In the genomic region with DNA sequence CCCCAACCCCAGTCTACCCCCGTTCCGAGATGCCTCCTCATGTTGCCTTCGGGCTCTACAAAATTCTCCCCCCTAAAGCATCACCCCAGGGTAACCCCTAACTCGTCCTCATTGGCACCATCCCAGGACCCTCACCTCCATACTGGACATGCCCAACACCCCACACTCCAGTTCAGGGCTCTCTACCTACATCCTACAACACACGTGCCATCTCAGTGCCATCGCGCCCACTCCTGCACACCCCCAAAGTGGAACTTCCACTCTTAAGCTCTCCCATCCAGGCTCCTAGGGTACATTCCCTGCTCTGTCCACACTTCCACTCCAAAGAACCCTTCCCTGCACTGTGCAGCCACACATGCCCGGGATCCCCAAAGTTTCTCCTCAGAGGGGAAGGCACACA, we compare ENCODE assay signal across 8 cellular contexts. TPM values are rescaled to one million over a fixed set of nuclear protein-coding genes. Genes with fewer than 3 reads are reported as not detected.
A peak's percentile ranks its signal among the peaks of the same experiment; 100 is the strongest.
DNase-seq lines count a peak whose midpoint lies in the region; ATAC-seq and TF ChIP-seq lines count a peak whose summit lies in the region.

No MANE protein-coding gene starts in this region.

- no peaks in the 10 kb centered on the region for H4K20me1 ChIP-seq in H9 (ENCODE audit: control insufficient read depth, insufficient read depth, insufficient read length)

- H3K27ac ChIP-seq in H9 (ENCODE audit: insufficient read length, low read depth, low read length), result no peak overlapping the region
- no peak overlapping the region for H3K27ac ChIP-seq in right cardiac atrium (ENCODE audit: low read length)
- H3K27ac ChIP-seq in skeletal muscle tissue (ENCODE audit: low read depth, low read length), result peak overlapping the region; percentile 73

- peaks cover 12% of the 10 kb centered on the region for H3K23me2 ChIP-seq in H9 (ENCODE audit: insufficient read length, low read depth, low read length, poor library complexity, severe bottlenecking)

- H2BK5ac ChIP-seq in H9 (ENCODE audit: insufficient read length, low read length), result no peak overlapping the region

- POLR2A ChIA-PET in activated CD4-positive, alpha-beta memory T cell treated with anti-CD3 and anti-CD28 coated beads, Interleukin-2, amount 10 ng/mL, durations not matched to agents 7 days and 5 days (lab: Charles Lee), result interaction anchor here (0.6 to 2.7 kb wide), 11 partner anchors 8 to 144 kb away, joined by 3 to 12 read pairs (median 3); partner anchors contain the start of genes CALM3 and SLC1A5

- DNase-seq in H9 (no peak), right cardiac atrium (no peak), cortex of kidney (lab: John Stamatoyannopoulos, UW) (no peak), SHP77 (lab: John Stamatoyannopoulos, UW) (no peak)
- DNase-seq in activated CD4-positive, alpha-beta memory T cell treated with anti-CD3 and anti-CD28 coated beads, Interleukin-2, amount 10 ng/mL, durations not matched to agents 7 days and 5 days, result no peak
- DNase-seq in effector CD8-positive, alpha-beta T cell (lab: John Stamatoyannopoulos, UW), result no peak

- CTCF ChIA-PET in activated CD4-positive, alpha-beta memory T cell treated with anti-CD3 and anti-CD28 coated beads, Interleukin-2, amount 10 ng/mL, durations not matched to agents 7 days and 5 days (lab: Charles Lee), result interaction anchor here (1.1 kb wide), 1 partner anchor 77 kb away, joined by 3 read pairs; no protein-coding TSS in a partner anchor

- H3K36me3 Mint-ChIP-seq in H9 (ENCODE audit: insufficient read depth in 1 of 3, low read depth in 3 of 3), result peaks cover 1 to 46% (median 30%) of the 10 kb centered on the region in 3 experiments; a peak in 6 of 7 replicates
- H3K36me3 Mint-ChIP-seq in activated CD4-positive, alpha-beta memory T cell treated with anti-CD3 and anti-CD28 coated beads, Interleukin-2, amount 10 ng/mL, durations not matched to agents 7 days and 5 days (ENCODE audit: low read depth), result peaks cover 22% of the 10 kb centered on the region

- no peak overlapping the region for H3K56ac ChIP-seq in H9 (ENCODE audit: insufficient read length, low read depth, low read length)

- peaks cover 45 to 58% of the 10 kb centered on the region in 2 experiments for H3K4me1 Mint-ChIP-seq in H9
- H3K4me1 Mint-ChIP-seq in activated CD4-positive, alpha-beta memory T cell treated with anti-CD3 and anti-CD28 coated beads, Interleukin-2, amount 10 ng/mL, durations not matched to agents 7 days and 5 days, result peaks cover 58% of the 10 kb centered on the region

- H3K23ac ChIP-seq in H9 (ENCODE audit: insufficient read length, low read depth, low read length), result no peak overlapping the region

- H3K27me3 ChIP-seq in H9 (ENCODE audit: insufficient read depth, low read length) (no peaks in the 10 kb centered on the region), right cardiac atrium (ENCODE audit: control insufficient read depth, insufficient read depth) (no peaks in the 10 kb centered on the region), skeletal muscle tissue (ENCODE audit: control insufficient read depth in 3 of 3, insufficient read depth in 3 of 3, low read length in 3 of 3) (no peaks in the 10 kb centered on the region)

- no peak overlapping the region for H2BK120ac ChIP-seq in H9 (ENCODE audit: low read depth, low read length, poor library complexity, severe bottlenecking)

- H3K9me3 ChIP-seq in H9 (ENCODE audit: control insufficient read depth, low read depth, low read length) (no peaks in the 10 kb centered on the region), right cardiac atrium (ENCODE audit: control insufficient read depth, low read length) (no peaks in the 10 kb centered on the region), skeletal muscle tissue (ENCODE audit: control insufficient read depth in 3 of 3, low read length in 3 of 3) (no peaks in the 10 kb centered on the region)

- no peak overlapping the region for H2AFZ ChIP-seq in H9 (ENCODE audit: low read length)

- intact Hi-C loops in right cardiac atrium (cut with DNase I), result no loop called here

- no peaks in the 10 kb centered on the region for H3K9me3 Mint-ChIP-seq in H9
- no peaks in the 10 kb centered on the region for H3K9me3 Mint-ChIP-seq in activated CD4-positive, alpha-beta memory T cell treated with anti-CD3 and anti-CD28 coated beads, Interleukin-2, amount 10 ng/mL, durations not matched to agents 7 days and 5 days

- no peak overlapping the region for H2BK12ac ChIP-seq in H9 (ENCODE audit: insufficient read length, low read depth, low read length)

- H2BK15ac ChIP-seq in H9 (ENCODE audit: low read depth, low read length), result no peak overlapping the region

- no peak overlapping the region for H3K4ac ChIP-seq in H9 (ENCODE audit: low read depth, low read length)

- H3K4me3 ChIP-seq in right cardiac atrium (ENCODE audit: low read length) (peak overlapping the region; percentile 97), skeletal muscle tissue (ENCODE audit: low read length in 3 of 3) (peak overlapping the region; percentile 67 to 92 (median 88))

- no peaks in the 10 kb centered on the region; the same call in 1 of the 2 replicates for H3K27me3 Mint-ChIP-seq in H9 (ENCODE audit: low read depth)
- no peaks in the 10 kb centered on the region for H3K27me3 Mint-ChIP-seq in activated CD4-positive, alpha-beta memory T cell treated with anti-CD3 and anti-CD28 coated beads, Interleukin-2, amount 10 ng/mL, durations not matched to agents 7 days and 5 days

- H3K36me3 ChIP-seq in skeletal muscle tissue (ENCODE audit: control insufficient read depth in 3 of 3, insufficient read depth in 3 of 3, low read length in 3 of 3), result peaks cover 6 to 16% (median 9%) of the 10 kb centered on the region in 3 donors

- no peak overlapping the region for H4K5ac ChIP-seq in H9 (ENCODE audit: insufficient read length, low read depth, low read length)

- no peak overlapping the region for H2BK20ac ChIP-seq in H9 (ENCODE audit: low read depth, low read length, poor library complexity, severe bottlenecking)

- H4K8ac ChIP-seq in H9 (replicated peaks; ENCODE audit: insufficient read length, low read depth, low read length), result no peak overlapping the region

- TF ChIP-seq CTCF in H9 (conservative IDR thresholded peaks at IDR 0.05), result no peak

- H3K4me3 Mint-ChIP-seq in H9, result peak overlapping the region; percentile 97 to 99
- H3K4me3 Mint-ChIP-seq in activated CD4-positive, alpha-beta memory T cell treated with anti-CD3 and anti-CD28 coated beads, Interleukin-2, amount 10 ng/mL, durations not matched to agents 7 days and 5 days, result peak overlapping the region; percentile 93

- H3K9ac ChIP-seq in H9 (ENCODE audit: extremely low read depth, insufficient read length, low read length) (peak overlapping the region; percentile 87), skeletal muscle tissue (ENCODE audit: low read depth in 1 of 3, low read length in 3 of 3) (peak overlapping the region; percentile 92 to 95 (median 95))

- H3T11ph ChIP-seq in H9 (ENCODE audit: low read length), result no peak overlapping the region

- H3K79me1 ChIP-seq in H9 (ENCODE audit: insufficient read depth, low read depth, low read length, poor library complexity, severe bottlenecking), result peaks cover 3% of the 10 kb centered on the region

- H3K4me1 ChIP-seq in H9 (ENCODE audit: insufficient read depth, low read length) (peaks cover 3% of the 10 kb centered on the region; the same call in 1 of the 2 replicates), right cardiac atrium (ENCODE audit: control insufficient read depth, insufficient read depth, low read length) (peaks cover 7% of the 10 kb centered on the region), skeletal muscle tissue (ENCODE audit: control insufficient read depth in 3 of 3, insufficient read depth in 3 of 3, low read length in 3 of 3) (peaks cover 46 to 54% (median 47%) of the 10 kb centered on the region in 3 donors)

- no peak overlapping the region for H3K18ac ChIP-seq in H9 (ENCODE audit: insufficient read length, low read depth, low read length)

- H3K27ac Mint-ChIP-seq in H9, result peak overlapping the region in 2 of 3 experiments; percentile 96 to 98; a peak in 5 of 7 replicates
- peak overlapping the region; percentile 80 for H3K27ac Mint-ChIP-seq in activated CD4-positive, alpha-beta memory T cell treated with anti-CD3 and anti-CD28 coated beads, Interleukin-2, amount 10 ng/mL, durations not matched to agents 7 days and 5 days

- WGBS in H9 (ENCODE audit: extremely low coverage, insufficient read length, low lambda C conversion rate), result no CpG with 5 or more reads among the region's 8 CpGs
- 20% methylated on average over 8 of the region's 8 CpGs for WGBS in right cardiac atrium

- peaks cover 45% of the 10 kb centered on the region for H3K79me2 ChIP-seq in H9 (ENCODE audit: insufficient read depth, low read length)

- ATAC-seq in right cardiac atrium (peak in 1 of 2 donors; percentile 9), GM21367 (IDR thresholded peaks at IDR 0.05; ENCODE audit: unreplicated experiment) (no peak)

- peak overlapping the region; percentile 92; the same call in 1 of the 2 replicates for H3K14ac ChIP-seq in H9 (ENCODE audit: insufficient read depth, low read length)

- no peak overlapping the region for H4K91ac ChIP-seq in H9 (ENCODE audit: insufficient read length, low read depth, low read length)

- H3K4me2 ChIP-seq in H9 (ENCODE audit: insufficient read depth, insufficient read length, low read length), result peak overlapping the region; percentile 62

- H2AK5ac ChIP-seq in H9 (ENCODE audit: insufficient read length, low read length), result no peak overlapping the region

RNA-seq across cellular contexts. Expression of gene FKRP, which starts 0.8 kb away (rescaled TPM):
- total RNA-seq in H9 (2021) (39.1 and 42.2 TPM in 2 replicates), right cardiac atrium (10 to 100 TPM; 15.0 to 22.7 (median 21.0) TPM), skeletal muscle tissue (5.7 TPM)
- 10 to 100 TPM; 13.4 to 15.4 TPM for total RNA-seq in activated CD4-positive, alpha-beta memory T cell treated with anti-CD3 and anti-CD28 coated beads, Interleukin-2, amount 10 ng/mL, durations not matched to agents 7 days and 5 days
- polyA plus RNA-seq in right cardiac atrium, result 15.9 TPM

RNA-seq across cellular contexts. Expression of gene STRN4, which starts 1.2 kb away (rescaled TPM):
- total RNA-seq in H9 (2021) (143 and 148 TPM in 2 replicates), right cardiac atrium (10 to 100 TPM; 49.0 to 69.8 (median 54.7) TPM), skeletal muscle tissue (28.2 TPM)
- 10 to 100 TPM; 75.1 to 78.5 TPM for total RNA-seq in activated CD4-positive, alpha-beta memory T cell treated with anti-CD3 and anti-CD28 coated beads, Interleukin-2, amount 10 ng/mL, durations not matched to agents 7 days and 5 days
- polyA plus RNA-seq in right cardiac atrium, result 39.3 TPM

RNA-seq across cellular contexts. Expression of gene PRKD2, which starts 28.1 kb away (rescaled TPM):
- total RNA-seq in H9 (2021), result 60.7 and 60.8 TPM in 2 replicates
- total RNA-seq in activated CD4-positive, alpha-beta memory T cell treated with anti-CD3 and anti-CD28 coated beads, Interleukin-2, amount 10 ng/mL, durations not matched to agents 7 days and 5 days, result 100 to 1,000 TPM; 167 to 177 TPM
- 10 to 100 TPM; 14.2 to 16.6 (median 14.8) TPM for total RNA-seq in right cardiac atrium
- polyA plus RNA-seq in right cardiac atrium, result 11.3 TPM
- total RNA-seq in skeletal muscle tissue, result 13.6 TPM

RNA-seq across cellular contexts. Expression of gene SLC1A5, which starts 43.4 kb away (rescaled TPM):
- total RNA-seq in H9 (2021) (258 and 269 TPM in 2 replicates), right cardiac atrium (10 to 100 TPM; 16.9 to 45.6 (median 24.7) TPM), skeletal muscle tissue (24.5 TPM)
- 100 to 1,000 TPM; 200 to 208 TPM for total RNA-seq in activated CD4-positive, alpha-beta memory T cell treated with anti-CD3 and anti-CD28 coated beads, Interleukin-2, amount 10 ng/mL, durations not matched to agents 7 days and 5 days
- polyA plus RNA-seq in right cardiac atrium, result 15.9 TPM
